32 cellular contexts compared by ENCODE assay signal in genomic region chr3:131856171-131856570, GRCh38.
"Had no signal": no experiment of that assay in that cellular context is flagged by ENCODE, and none has a peak within 500 bp of the region (broad histone marks: within the 10 kb centered on the region; RNA-seq: fewer than 3 reads in every experiment).

No MANE protein-coding gene starts in this region.

- H3K9me3 ChIP-seq: Peyer's patch, SJCRH30 had no signal

- H3K4me3 Mint-ChIP-seq: activated CD4-positive, alpha-beta memory T cell treated with anti-CD3 and anti-CD28 coated beads, Interleukin-2, amount 10 ng/mL, durations not matched to agents 7 days and 5 days; activated CD8-positive, alpha-beta memory T cell treated with anti-CD3 and anti-CD28 coated beads, Interleukin-2, amount 10 ng/mL, durations not matched to agents 7 days and 5 days; activated naive CD4-positive, alpha-beta T cell treated with anti-CD3 and anti-CD28 coated beads, Interleukin-2, amount 10 ng/mL, durations not matched to agents 7 days and 5 days; activated naive CD8-positive, alpha-beta T cell; activated naive CD8-positive, alpha-beta T cell treated with anti-CD3 and anti-CD28 coated beads, Interleukin-2, amount 50 U/mL, for 24 hours; brain; central memory CD8-positive, alpha-beta T cell had no signal

- H3K9me3 Mint-ChIP-seq: activated CD4-positive, alpha-beta memory T cell treated with anti-CD3 and anti-CD28 coated beads, Interleukin-2, amount 10 ng/mL, durations not matched to agents 7 days and 5 days; activated naive CD4-positive, alpha-beta T cell treated with anti-CD3 and anti-CD28 coated beads, Interleukin-2, amount 10 ng/mL, durations not matched to agents 7 days and 5 days; activated naive CD8-positive, alpha-beta T cell treated with anti-CD3 and anti-CD28 coated beads, Interleukin-2, amount 50 U/mL, for 24 hours; brain; central memory CD8-positive, alpha-beta T cell had no signal

- H3K4me3 ChIP-seq: cardiac muscle cell, Peyer's patch, SJCRH30, SK-N-MC had no signal

- DNase-seq: activated CD4-positive, alpha-beta memory T cell treated with anti-CD3 and anti-CD28 coated beads, Interleukin-2, amount 10 ng/mL, durations not matched to agents 7 days and 5 days; activated CD4-positive, alpha-beta T cell treated with anti-CD3 and anti-CD28 coated beads for 1 hour; activated CD4-positive, alpha-beta T cell treated with anti-CD3 and anti-CD28 coated beads for 48 hours; activated CD4-positive, CD25-positive, alpha-beta regulatory T cell; activated CD8-positive, alpha-beta memory T cell treated with anti-CD3 and anti-CD28 coated beads for 24 hours; activated CD8-positive, alpha-beta memory T cell treated with anti-CD3 and anti-CD28 coated beads, Interleukin-2, amount 10 ng/mL, durations not matched to agents 7 days and 5 days; activated CD8-positive, alpha-beta memory T cell treated with anti-CD3 and anti-CD28 coated beads, Interleukin-2, amount 50 U/mL, for 48 hours; activated effector memory CD4-positive, alpha-beta T cell treated with Interleukin-2 at 50 U/mL for 16 hours; activated naive CD4-positive, alpha-beta T cell treated with anti-CD3 and anti-CD28 coated beads, Interleukin-2, amount 10 ng/mL, durations not matched to agents 7 days and 5 days; activated naive CD8-positive, alpha-beta T cell treated with anti-CD3 and anti-CD28 coated beads, Interleukin-2, amount 50 U/mL, for 24 hours; activated T-cell treated with anti-CD3 and anti-CD28 coated beads, Interleukin-2, amount 50 U/mL, for 48 hours; anterior cingulate cortex; Kasumi-1; KG1; MM.1S; MV-4-11; NCI-H1092; NCI-H1436 treated with DMSO at 0.1 percent for 48 hours; NCI-H1694 treated with DMSO at 0.1 percent for 48 hours; NCI-H2029; NCI-H345; NCI-H524 treated with DMSO at 0.1 percent for 48 hours; Peyer's patch; SHP77; SJCRH30; T1000; WERI-Rb-1 had no signal

- H3K4me1 Mint-ChIP-seq: activated CD4-positive, alpha-beta memory T cell treated with anti-CD3 and anti-CD28 coated beads, Interleukin-2, amount 10 ng/mL, durations not matched to agents 7 days and 5 days; activated CD8-positive, alpha-beta memory T cell treated with anti-CD3 and anti-CD28 coated beads, Interleukin-2, amount 10 ng/mL, durations not matched to agents 7 days and 5 days; activated naive CD4-positive, alpha-beta T cell treated with anti-CD3 and anti-CD28 coated beads, Interleukin-2, amount 10 ng/mL, durations not matched to agents 7 days and 5 days; activated naive CD8-positive, alpha-beta T cell treated with anti-CD3 and anti-CD28 coated beads, Interleukin-2, amount 50 U/mL, for 24 hours; brain; central memory CD8-positive, alpha-beta T cell had no signal

- H3K27me3 Mint-ChIP-seq: activated CD4-positive, alpha-beta memory T cell treated with anti-CD3 and anti-CD28 coated beads, Interleukin-2, amount 10 ng/mL, durations not matched to agents 7 days and 5 days; activated CD8-positive, alpha-beta memory T cell treated with anti-CD3 and anti-CD28 coated beads, Interleukin-2, amount 10 ng/mL, durations not matched to agents 7 days and 5 days; activated naive CD4-positive, alpha-beta T cell treated with anti-CD3 and anti-CD28 coated beads, Interleukin-2, amount 10 ng/mL, durations not matched to agents 7 days and 5 days; activated naive CD8-positive, alpha-beta T cell treated with anti-CD3 and anti-CD28 coated beads, Interleukin-2, amount 50 U/mL, for 24 hours; central memory CD8-positive, alpha-beta T cell had no signal

- H3K27ac Mint-ChIP-seq: activated CD4-positive, alpha-beta memory T cell treated with anti-CD3 and anti-CD28 coated beads, Interleukin-2, amount 10 ng/mL, durations not matched to agents 7 days and 5 days; activated CD8-positive, alpha-beta memory T cell treated with anti-CD3 and anti-CD28 coated beads, Interleukin-2, amount 10 ng/mL, durations not matched to agents 7 days and 5 days; activated naive CD4-positive, alpha-beta T cell treated with anti-CD3 and anti-CD28 coated beads, Interleukin-2, amount 10 ng/mL, durations not matched to agents 7 days and 5 days; activated naive CD8-positive, alpha-beta T cell; activated naive CD8-positive, alpha-beta T cell treated with anti-CD3 and anti-CD28 coated beads, Interleukin-2, amount 50 U/mL, for 24 hours; brain had no signal

- H3K27me3 ChIP-seq: cardiac muscle cell, Peyer's patch had no signal

- H3K36me3 Mint-ChIP-seq: activated CD8-positive, alpha-beta memory T cell treated with anti-CD3 and anti-CD28 coated beads, Interleukin-2, amount 10 ng/mL, durations not matched to agents 7 days and 5 days; activated naive CD4-positive, alpha-beta T cell treated with anti-CD3 and anti-CD28 coated beads, Interleukin-2, amount 10 ng/mL, durations not matched to agents 7 days and 5 days; activated naive CD8-positive, alpha-beta T cell; brain had no signal

- H3K27ac ChIP-seq: cardiac muscle cell, Peyer's patch, SJCRH30, SK-N-MC, WERI-Rb-1 had no signal

- H3K4me1 ChIP-seq: Peyer's patch, SJCRH30 had no signal

- H3K36me3 ChIP-seq: cardiac muscle cell, Peyer's patch, SJCRH30, WERI-Rb-1 had no signal

- ATAC-seq: activated CD8-positive, alpha-beta memory T cell treated with anti-CD3 and anti-CD28 coated beads, Interleukin-2, amount 10 ng/mL, durations not matched to agents 7 days and 5 days; activated naive CD8-positive, alpha-beta T cell treated with anti-CD3 and anti-CD28 coated beads, Interleukin-2, amount 50 U/mL, for 24 hours had no signal
